ENCODE assay signal across 24 cellular contexts in genomic region chr19:50252887-50253268, GRCh38. TPM values are rescaled to one million over a fixed set of nuclear protein-coding genes. Genes with fewer than 3 reads are reported as not detected.
"Had no signal": no experiment of that assay in that cellular context is flagged by ENCODE, and none has a peak within 500 bp of the region (broad histone marks: within the 10 kb centered on the region; RNA-seq: fewer than 3 reads in every experiment).

No MANE protein-coding gene starts in this region.

- H2AFZ ChIP-seq: neural progenitor cell, parathyroid adenoma had no signal

- ATAC-seq: natural killer cell; sciatic nerve; stimulated activated naive CD8-positive, alpha-beta T cell treated with anti-CD3 and anti-CD28 coated beads, Interleukin-15, Interleukin-2, amounts not matched to agents 100 U/mL and 50 U/mL, for 24 hours had no signal

- H3K4me2 ChIP-seq: neural progenitor cell had no signal

- H3K27ac ChIP-seq: left ventricle myocardium inferior, neural progenitor cell, neutrophil, parathyroid adenoma, right atrium auricular region, skin epidermis, stomach, testis, thyroid gland, transverse colon, upper lobe of left lung, vagina had no signal

- H3K27ac Mint-ChIP-seq: mesothelial cell of epicardium, naive B cell, natural killer cell, nephron progenitor cell, neural progenitor cell had no signal

- H3K9me3 ChIP-seq: testis, thyroid gland, transverse colon, vagina had no signal

- H3K4me1 Mint-ChIP-seq: mesothelial cell of epicardium, natural killer cell, nephron progenitor cell, neural progenitor cell had no signal

- H3K27me3 ChIP-seq: neural progenitor cell, neutrophil, right atrium auricular region, stomach, testis, thyroid gland, transverse colon, upper lobe of left lung, vagina had no signal

- H3K4me3 ChIP-seq: left ventricle myocardium inferior, lung, neural progenitor cell, right atrium auricular region, skin epidermis, stomach, testis, thyroid gland, transverse colon, upper lobe of left lung, vagina had no signal

- H3K4me3 Mint-ChIP-seq: mesothelial cell of epicardium; natural killer cell; nephron progenitor cell; neural progenitor cell; stimulated activated naive B cell treated with anti-CD40 and anti-IgM and Interleukin-4, amounts not matched to agents 10 μg/mL and 1 μg/mL and 100 μg/mL, for 72 hours had no signal

- H3K9ac ChIP-seq: neural progenitor cell, parathyroid adenoma had no signal

- DNase-seq: left ventricle myocardium inferior; natural killer cell; occipital lobe; stimulated activated naive B cell treated with anti-CD40 and anti-IgM and Interleukin-4, amounts not matched to agents 10 μg/mL and 1 μg/mL and 100 μg/mL, for 72 hours; stomach; upper lobe of left lung had no signal

- H3K36me3 ChIP-seq: neural progenitor cell, neutrophil had no signal

- H3K4me1 ChIP-seq: left ventricle myocardium inferior, neural progenitor cell, parathyroid adenoma, right atrium auricular region, stomach, testis, thyroid gland, transverse colon, upper lobe of left lung, vagina had no signal

- H3K79me2 ChIP-seq: parathyroid adenoma had no signal

RNA-seq across cellular contexts. Expression of gene MYH14, which starts 49.5 kb away (rescaled TPM):
- total RNA-seq: mononuclear cell, natural killer cell, osteocyte, pulmonary artery endothelial cell had no signal
